In the genomic region with DNA sequence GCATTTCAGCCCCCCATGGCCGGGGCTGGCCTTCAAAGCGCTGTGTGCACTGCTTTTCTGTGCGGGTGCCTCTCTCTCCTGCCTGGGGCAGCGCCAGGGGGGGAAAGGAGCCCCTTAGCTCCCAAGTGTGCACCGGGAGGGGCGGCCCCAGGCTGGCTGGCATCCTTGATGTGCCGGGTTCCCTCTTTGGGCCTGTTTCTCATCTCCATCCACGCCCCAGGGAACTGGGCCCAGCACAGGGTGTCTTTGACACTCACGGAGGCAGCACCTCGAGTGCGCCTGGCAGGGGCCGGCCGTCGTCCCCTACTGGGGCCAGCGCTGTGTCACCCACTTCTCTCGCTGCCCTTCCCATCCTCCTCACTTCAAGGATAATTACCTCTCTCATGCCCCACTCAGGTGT, we compare ENCODE assay signal across 30 cellular contexts.
"Had no signal": no experiment of that assay in that cellular context is flagged by ENCODE, and none has a peak within 500 bp of the region (broad histone marks: within the 10 kb centered on the region; RNA-seq: fewer than 3 reads in every experiment).

No MANE protein-coding gene starts in this region.

- DNase-seq: activated B cell treated with CpG ODN at 0.5 μM for 24 hours; activated CD4-positive, alpha-beta T cell treated with anti-CD3 and anti-CD28 coated beads for 48 hours; activated CD4-positive, alpha-beta T cell treated with anti-CD3 and anti-CD28 coated beads, Interleukin-2, amount 50 U/mL, for 1 hour; activated CD4-positive, alpha-beta T cell treated with anti-CD3 and anti-CD28 coated beads, Interleukin-2, amount 50 U/mL, for 48 hours; activated CD8-positive, alpha-beta memory T cell treated with anti-CD3 and anti-CD28 coated beads for 24 hours; activated CD8-positive, alpha-beta T cell treated with anti-CD3 and anti-CD28 coated beads for 36 hours; activated gamma-delta T cell; activated naive CD4-positive, alpha-beta T cell; activated naive CD4-positive, alpha-beta T cell treated with anti-CD3 and anti-CD28 coated beads, Interleukin-2, amount 10 ng/mL, durations not matched to agents 7 days and 5 days; activated naive CD8-positive, alpha-beta T cell treated with anti-CD3 and anti-CD28 coated beads, Interleukin-2, amount 10 ng/mL, durations not matched to agents 7 days and 5 days; activated T-cell treated with anti-CD3 and anti-CD28 coated beads, Interleukin-2, amount 50 U/mL, for 4 hours; effector memory CD4-positive, alpha-beta T cell; endodermal cell; foreskin fibroblast; glutamatergic neuron; T-helper 1 cell; T-helper 17 cell; T1000; WERI-Rb-1 had no signal

- H3K4me3 Mint-ChIP-seq: activated B cell treated with CpG ODN at 0.5 μM for 24 hours; activated CD8-positive, alpha-beta T cell treated with anti-CD3 and anti-CD28 coated beads for 36 hours; activated naive CD4-positive, alpha-beta T cell treated with anti-CD3 and anti-CD28 coated beads, Interleukin-2, amount 10 ng/mL, durations not matched to agents 7 days and 5 days; activated naive CD8-positive, alpha-beta T cell treated with anti-CD3 and anti-CD28 coated beads, Interleukin-2, amount 10 ng/mL, durations not matched to agents 7 days and 5 days; activated T-cell treated with anti-CD3 and anti-CD28 coated beads, Interleukin-2, amount 50 U/mL, for 4 hours; activated T-helper 17 cell treated with anti-CD3 and anti-CD28 coated beads, Interleukin-2, amount 50 U/mL, for 72 hours; brain; central memory CD8-positive, alpha-beta T cell; dendritic cell treated with granulocyte-macrophage colony-stimulating factor and Interleukin-4, amounts not matched to agents 40 ng/mL and 50 ng/mL, for 4 days; endodermal cell; T-helper 17 cell; T-helper 2 cell treated with Interferon-gamma antibody and Interleukin-4, amounts not matched to agents 5 μg/mL and 100 μg/mL, for 36 hours had no signal

- H3K27ac ChIP-seq: ascending aorta, coronary artery, dorsolateral prefrontal cortex, WERI-Rb-1 had no signal

- H3K27me3 ChIP-seq: ascending aorta, dorsolateral prefrontal cortex had no signal

- H3K4me1 Mint-ChIP-seq: activated B cell treated with CpG ODN at 0.5 μM for 24 hours; activated naive CD4-positive, alpha-beta T cell treated with anti-CD3 and anti-CD28 coated beads, Interleukin-2, amount 10 ng/mL, durations not matched to agents 7 days and 5 days; activated naive CD8-positive, alpha-beta T cell treated with anti-CD3 and anti-CD28 coated beads, Interleukin-2, amount 10 ng/mL, durations not matched to agents 7 days and 5 days; activated T-helper 17 cell treated with anti-CD3 and anti-CD28 coated beads, Interleukin-2, amount 50 U/mL, for 72 hours; central memory CD8-positive, alpha-beta T cell; endodermal cell; T-helper 17 cell had no signal

- H3K9me3 ChIP-seq: ascending aorta had no signal

- H3K9me3 Mint-ChIP-seq: activated B cell treated with CpG ODN at 0.5 μM for 24 hours; activated CD8-positive, alpha-beta T cell treated with anti-CD3 and anti-CD28 coated beads for 36 hours; activated naive CD4-positive, alpha-beta T cell treated with anti-CD3 and anti-CD28 coated beads, Interleukin-2, amount 10 ng/mL, durations not matched to agents 7 days and 5 days; activated naive CD4-positive, alpha-beta T cell treated with anti-CD3 and anti-CD28 coated beads, Interleukin-2, amount 50 U/mL, for 72 hours; activated naive CD8-positive, alpha-beta T cell treated with anti-CD3 and anti-CD28 coated beads, Interleukin-2, amount 10 ng/mL, durations not matched to agents 7 days and 5 days; activated T-cell treated with anti-CD3 and anti-CD28 coated beads, Interleukin-2, amount 50 U/mL, for 4 hours; activated T-helper 17 cell treated with anti-CD3 and anti-CD28 coated beads, Interleukin-2, amount 50 U/mL, for 72 hours; brain; central memory CD8-positive, alpha-beta T cell; dendritic cell treated with granulocyte-macrophage colony-stimulating factor and Interleukin-4, amounts not matched to agents 40 ng/mL and 50 ng/mL, for 4 days; endodermal cell; T-helper 2 cell treated with Interferon-gamma antibody and Interleukin-4, amounts not matched to agents 5 μg/mL and 100 μg/mL, for 36 hours had no signal

- H3K4me1 ChIP-seq: ascending aorta had no signal

- H3K36me3 ChIP-seq: ascending aorta, WERI-Rb-1 had no signal

- H3K36me3 Mint-ChIP-seq: activated naive CD4-positive, alpha-beta T cell treated with anti-CD3 and anti-CD28 coated beads, Interleukin-2, amount 10 ng/mL, durations not matched to agents 7 days and 5 days; activated naive CD4-positive, alpha-beta T cell treated with anti-CD3 and anti-CD28 coated beads, Interleukin-2, amount 50 U/mL, for 72 hours; activated naive CD8-positive, alpha-beta T cell treated with anti-CD3 and anti-CD28 coated beads, Interleukin-2, amount 10 ng/mL, durations not matched to agents 7 days and 5 days; brain had no signal

- H3K27me3 Mint-ChIP-seq: activated B cell treated with CpG ODN at 0.5 μM for 24 hours; activated CD8-positive, alpha-beta T cell treated with anti-CD3 and anti-CD28 coated beads for 36 hours; activated naive CD4-positive, alpha-beta T cell treated with anti-CD3 and anti-CD28 coated beads, Interleukin-2, amount 10 ng/mL, durations not matched to agents 7 days and 5 days; activated T-helper 17 cell treated with anti-CD3 and anti-CD28 coated beads, Interleukin-2, amount 50 U/mL, for 72 hours; central memory CD8-positive, alpha-beta T cell; dendritic cell treated with granulocyte-macrophage colony-stimulating factor and Interleukin-4, amounts not matched to agents 40 ng/mL and 50 ng/mL, for 4 days had no signal

- H3K27ac Mint-ChIP-seq: activated B cell treated with CpG ODN at 0.5 μM for 24 hours; activated CD8-positive, alpha-beta T cell treated with anti-CD3 and anti-CD28 coated beads for 36 hours; activated naive CD4-positive, alpha-beta T cell treated with anti-CD3 and anti-CD28 coated beads, Interleukin-2, amount 10 ng/mL, durations not matched to agents 7 days and 5 days; activated naive CD4-positive, alpha-beta T cell treated with anti-CD3 and anti-CD28 coated beads, Interleukin-2, amount 50 U/mL, for 72 hours; activated naive CD8-positive, alpha-beta T cell treated with anti-CD3 and anti-CD28 coated beads, Interleukin-2, amount 10 ng/mL, durations not matched to agents 7 days and 5 days; activated T-helper 17 cell treated with anti-CD3 and anti-CD28 coated beads, Interleukin-2, amount 50 U/mL, for 72 hours; brain; dendritic cell treated with granulocyte-macrophage colony-stimulating factor and Interleukin-4, amounts not matched to agents 40 ng/mL and 50 ng/mL, for 4 days; endodermal cell; T-helper 17 cell; T-helper 2 cell treated with Interferon-gamma antibody and Interleukin-4, amounts not matched to agents 5 μg/mL and 100 μg/mL, for 36 hours had no signal

- H3K4me3 ChIP-seq: ascending aorta, coronary artery, dorsolateral prefrontal cortex had no signal

- ATAC-seq: activated CD4-positive, CD25-positive, alpha-beta regulatory T cell treated with anti-CD3 and anti-CD28 coated beads, Interleukin-2, amount 50 U/mL, for 24 hours; activated CD8-positive, alpha-beta T cell treated with anti-CD3 and anti-CD28 coated beads for 36 hours; activated naive CD4-positive, alpha-beta T cell treated with anti-CD3 and anti-CD28 coated beads, Interleukin-2, amount 50 U/mL, for 72 hours; activated T-cell treated with anti-CD3 and anti-CD28 coated beads, Interleukin-2, amount 50 U/mL, for 4 hours; activated T-helper 17 cell treated with anti-CD3 and anti-CD28 coated beads, Interleukin-2, amount 50 U/mL, for 72 hours; esophagus mucosa; T-helper 17 cell had no signal
